20 cellular contexts compared by ENCODE assay signal in the genomic region with DNA sequence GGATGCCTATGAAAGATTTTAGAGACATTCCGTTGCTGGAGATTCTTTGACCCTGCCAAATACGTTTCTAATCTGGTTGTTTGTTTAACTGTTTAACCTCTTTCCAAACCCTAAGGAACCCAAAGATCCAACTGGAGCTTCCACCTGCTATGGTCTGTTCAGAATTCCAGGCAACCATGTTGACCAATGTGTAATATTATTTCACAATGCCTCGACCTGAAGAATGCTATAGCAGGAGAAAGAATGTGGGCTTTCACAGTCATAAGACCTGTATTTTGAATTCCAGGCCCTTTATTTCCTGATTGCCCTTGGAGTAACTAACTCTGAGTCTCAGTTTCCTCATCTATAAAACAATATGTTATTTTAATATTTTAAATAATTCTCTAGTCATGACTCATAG.
DNase-seq lines count a peak whose midpoint lies in the region; ATAC-seq and TF ChIP-seq lines count a peak whose summit lies in the region.
"Had no signal": no experiment of that assay in that cellular context is flagged by ENCODE, and none has a peak within 500 bp of the region (broad histone marks: within the 10 kb centered on the region; RNA-seq: fewer than 3 reads in every experiment).

No MANE protein-coding gene starts in this region.

- H3K4me3 ChIP-seq in AG10803 (ENCODE audit: low read length), result no peak overlapping the region
- H3K4me3 ChIP-seq in choroid plexus epithelial cell (ENCODE audit: low read depth, low read length), result no peak overlapping the region
- H3K4me3 ChIP-seq: GM12878, GM23338 had no signal

- DNase-seq in AG10803 (ENCODE audit: low read depth) (peak; percentile 23), NCI-H226 (peak; percentile 61), choroid plexus epithelial cell (ENCODE audit: low read depth) (peak; percentile 71), myocyte (ENCODE audit: low read depth) (peak; percentile 40), NCI-H446 (lab: John Stamatoyannopoulos, UW) (no peak), NCI-H2196 treated with DMSO at 0.1 percent for 48 hours (lab: John Stamatoyannopoulos, UW; ENCODE audit: unreplicated experiment) (no peak), DMS53 treated with DMSO at 0.1 percent for 48 hours (lab: John Stamatoyannopoulos, UW; ENCODE audit: unreplicated experiment) (no peak)
- DNase-seq: COR-L47, DMS153, Karpas-422, MV-4-11, NCI-H1436, NCI-H2081 treated with DMSO at 0.1 percent for 48 hours, NCI-H345, NCI-H69, PC-3, SK-N-SH had no signal

- no peak for ATAC-seq in HG03097 (IDR thresholded peaks at IDR 0.05; ENCODE audit: low FRiP score, unreplicated experiment)
- ATAC-seq: GM12878, GM23338, PC-3 had no signal

- TF ChIP-seq CTCF in AG10803 (conservative IDR thresholded peaks at IDR 0.05; ENCODE audit: low read length) (no peak), choroid plexus epithelial cell (conservative IDR thresholded peaks at IDR 0.05; ENCODE audit: low read depth, low read length) (no peak)

Comparison
In these comparisons a context has a peak if more than half of its experiments do, and no peak if none do; other contexts are left out.
1. DNase-seq: peak in AG10803 (single experiment), NCI-H226 (single experiment), choroid plexus epithelial cell (single experiment) and myocyte (single experiment); none in NCI-H446 (0 of 2), NCI-H2196 treated with DMSO at 0.1 percent for 48 hours (single experiment) and DMS53 treated with DMSO at 0.1 percent for 48 hours (single experiment).